In the genomic region with DNA sequence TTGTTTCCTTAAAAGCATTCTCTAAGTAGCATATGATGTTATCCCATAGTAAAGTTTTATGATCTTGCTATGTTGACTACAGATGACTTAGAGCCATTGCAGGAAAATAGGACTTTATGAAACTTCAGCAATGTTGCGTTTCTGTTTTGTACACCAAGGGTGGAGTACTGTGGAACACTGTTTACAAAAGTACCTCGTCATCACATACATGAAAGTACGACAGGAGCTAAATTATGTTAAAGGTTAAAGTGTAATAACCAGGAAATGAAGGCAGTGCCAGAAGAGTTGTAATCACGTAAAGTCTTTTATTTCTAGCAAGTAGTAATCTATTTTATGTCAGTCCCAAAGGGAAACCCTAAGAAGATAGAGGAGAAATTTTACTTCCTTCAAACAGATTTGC, we compare ENCODE assay signal across 19 cellular contexts. TPM values are rescaled to one million over a fixed set of nuclear protein-coding genes. Genes with fewer than 3 reads are reported as not detected.
DNase-seq lines count a peak whose midpoint lies in the region; ATAC-seq, FAIRE-seq and TF ChIP-seq lines count a peak whose summit lies in the region.
"Had no signal": no experiment of that assay in that cellular context is flagged by ENCODE, and none has a peak within 500 bp of the region (broad histone marks: within the 10 kb centered on the region; RNA-seq: fewer than 3 reads in every experiment).

No MANE protein-coding gene starts in this region.

- no peak overlapping the region for H2AK5ac ChIP-seq in H9 (ENCODE audit: insufficient read length, low read length)

- no peak overlapping the region for H3K18ac ChIP-seq in H9 (ENCODE audit: insufficient read length, low read depth, low read length)

- H3K56ac ChIP-seq in H9 (ENCODE audit: insufficient read length, low read depth, low read length) = no peak overlapping the region

- H2BK12ac ChIP-seq in H9 (ENCODE audit: insufficient read length, low read depth, low read length) = no peak overlapping the region

- H3K4me1 Mint-ChIP-seq in H9 = peaks cover 47 to 48% of the 10 kb centered on the region in 2 experiments
- peaks cover 31% of the 10 kb centered on the region for H3K4me1 Mint-ChIP-seq in GM23338

- ATAC-seq in left lobe of liver (peak; percentile 37), GM21576 (IDR thresholded peaks at IDR 0.05; ENCODE audit: unreplicated experiment) (no peak), GM23338 (no peak)

- no peak for TF ChIP-seq POLR2A in stomach (IDR thresholded peaks at IDR 0.05)

- WGBS in H9 (ENCODE audit: extremely low coverage, insufficient read length, low lambda C conversion rate) = no CpG with 5 or more reads among the region's 4 CpGs
- 32 to 54% (median 37%) methylated on average over 4 of the region's 4 CpGs for WGBS in stomach, 5 donors

- H2AFZ ChIP-seq in H9 (ENCODE audit: low read length) = no peak overlapping the region
- H2AFZ ChIP-seq in GM23338 = no peak overlapping the region

- H3F3A ChIP-seq in GM23338 (replicated peaks; ENCODE audit: low read depth) = no peaks in the 10 kb centered on the region

- no peak for TF ChIP-seq EP300 in stomach (IDR thresholded peaks at IDR 0.05)

- DNase-seq in H9 = no peak
- no peak for DNase-seq in left lobe of liver (ENCODE audit: low spot score)
- no peak for DNase-seq in stomach
- no peak for DNase-seq in stimulated activated CD4-positive, alpha-beta T cell treated with anti-CD3 and anti-CD28 coated beads, Interleukin-1b, Interleukin-23, amount 100 ng/mL, for 48 hours
- no peak for DNase-seq in GM23338 (ENCODE audit: low spot score)
- no peak for DNase-seq in DMS79 treated with DMSO at 0.1 percent for 48 hours (lab: John Stamatoyannopoulos, UW)
- DNase-seq: MV-4-11, NCI-H187, NCI-H2107, NCI-H524, NCI-H82, OCI-M1, RPMI8226, SHP77 treated with DMSO at 0.1 percent for 48 hours, SK-N-SH had no signal

- H3K9me3 Mint-ChIP-seq in H9 = peaks cover 0 to 4% of the 10 kb centered on the region in 2 experiments; a peak in 3 of 5 replicates
- H3K9me3 Mint-ChIP-seq in GM23338 = peaks cover 4% of the 10 kb centered on the region; the same call in 2 of the 3 replicates

- H4K91ac ChIP-seq in H9 (ENCODE audit: insufficient read length, low read depth, low read length) = no peak overlapping the region

- no peak overlapping the region for H2BK5ac ChIP-seq in H9 (ENCODE audit: insufficient read length, low read length)

- H3K9me2 ChIP-seq in GM23338 (ENCODE audit: insufficient read depth) = no peaks in the 10 kb centered on the region
- H3K9me2 ChIP-seq: SK-N-SH had no signal

- H3K4me2 ChIP-seq in H9 (ENCODE audit: insufficient read depth, insufficient read length, low read length) = no peak overlapping the region
- no peak overlapping the region for H3K4me2 ChIP-seq in GM23338
- H3K4me2 ChIP-seq: BLaER1 treated with 17β-estradiol and CSF1 and Interleukin-3, amounts not matched to agents 10 nM and 100 nM; SK-N-SH had no signal

- H3K4me3 Mint-ChIP-seq in H9 (no peak overlapping the region), GM23338 (no peak overlapping the region)

- H3K9me3 ChIP-seq in H9 (ENCODE audit: control insufficient read depth, low read depth, low read length) = no peaks in the 10 kb centered on the region
- no peaks in the 10 kb centered on the region for H3K9me3 ChIP-seq in stomach
- H3K9me3 ChIP-seq: SK-N-SH had no signal

- no peak overlapping the region for H3T11ph ChIP-seq in H9 (ENCODE audit: low read length)

- no peak overlapping the region for H2BK15ac ChIP-seq in H9 (ENCODE audit: low read depth, low read length)

- H3K27ac Mint-ChIP-seq in H9 (peak overlapping the region in 2 of 3 experiments; percentile 12 to 71; a peak in 3 of 7 replicates), GM23338 (no peak overlapping the region)

- peaks cover 0 to 21% (median 15%) of the 10 kb centered on the region in 4 donors for H3K36me3 ChIP-seq in stomach
- no peaks in the 10 kb centered on the region for H3K36me3 ChIP-seq in GM23338 (ENCODE audit: insufficient read depth)

- H3K23me2 ChIP-seq in H9 (ENCODE audit: insufficient read length, low read depth, low read length, poor library complexity, severe bottlenecking) = no peaks in the 10 kb centered on the region

- H3K27ac ChIP-seq in H9 (ENCODE audit: insufficient read length, low read depth, low read length) (no peak overlapping the region), stomach (peak overlapping the region; percentile 2 to 86 (median 67)), GM23338 (ENCODE audit: low read depth) (no peak overlapping the region)
- H3K27ac ChIP-seq: BLaER1 treated with 17β-estradiol and CSF1 and Interleukin-3, amounts not matched to agents 10 nM and 100 nM had no signal

- peaks cover 19 to 35% (median 21%) of the 10 kb centered on the region in 3 experiments; a peak in 6 of 7 replicates for H3K36me3 Mint-ChIP-seq in H9 (ENCODE audit: insufficient read depth in 1 of 3, low read depth in 3 of 3)
- peaks cover 27% of the 10 kb centered on the region for H3K36me3 Mint-ChIP-seq in GM23338 (ENCODE audit: low read depth)

- no peak overlapping the region for H2BK120ac ChIP-seq in H9 (ENCODE audit: low read depth, low read length, poor library complexity, severe bottlenecking)

- H4K20me1 ChIP-seq in H9 (ENCODE audit: control insufficient read depth, insufficient read depth, insufficient read length) = no peaks in the 10 kb centered on the region
- H4K20me1 ChIP-seq in GM23338 (replicated peaks; ENCODE audit: insufficient read depth) = no peaks in the 10 kb centered on the region
- H4K20me1 ChIP-seq: BLaER1 treated with 17β-estradiol and CSF1 and Interleukin-3, amounts not matched to agents 10 nM and 100 nM had no signal

- no peak overlapping the region for H2BK20ac ChIP-seq in H9 (ENCODE audit: low read depth, low read length, poor library complexity, severe bottlenecking)

- H3K9ac ChIP-seq in H9 (ENCODE audit: extremely low read depth, insufficient read length, low read length) = no peak overlapping the region
- H3K9ac ChIP-seq: BLaER1 treated with 17β-estradiol and CSF1 and Interleukin-3, amounts not matched to agents 10 nM and 100 nM; SK-N-SH had no signal

- H3K4me1 ChIP-seq in H9 (ENCODE audit: insufficient read depth, low read length) (no peaks in the 10 kb centered on the region; the same call in 1 of the 2 replicates), stomach (no peaks in the 10 kb centered on the region), GM23338 (ENCODE audit: insufficient read depth) (peaks cover 16% of the 10 kb centered on the region)
- H3K4me1 ChIP-seq: BLaER1 treated with 17β-estradiol and CSF1 and Interleukin-3, amounts not matched to agents 10 nM and 100 nM had no signal

- H3K27me3 ChIP-seq in H9 (ENCODE audit: insufficient read depth, low read length) (no peaks in the 10 kb centered on the region), stomach (no peaks in the 10 kb centered on the region), GM23338 (ENCODE audit: insufficient read depth) (no peaks in the 10 kb centered on the region)
- H3K27me3 ChIP-seq: BLaER1 treated with 17β-estradiol and CSF1 and Interleukin-3, amounts not matched to agents 10 nM and 100 nM had no signal

- peak; percentile 99 for FAIRE-seq in colon (lab: Jason Lieb, UNC)
- FAIRE-seq: G401.6 had no signal

- no peak overlapping the region for H3K23ac ChIP-seq in H9 (ENCODE audit: insufficient read length, low read depth, low read length)

- intact Hi-C loops in stomach (cut with DNase I; ENCODE audit: low total_unique reads) = no loop called here

- no peaks in the 10 kb centered on the region for H3K79me1 ChIP-seq in H9 (ENCODE audit: insufficient read depth, low read depth, low read length, poor library complexity, severe bottlenecking)

- no peak overlapping the region for H4K5ac ChIP-seq in H9 (ENCODE audit: insufficient read length, low read depth, low read length)

- no peak overlapping the region for H3K14ac ChIP-seq in H9 (ENCODE audit: insufficient read depth, low read length)

- H3K27me3 Mint-ChIP-seq in H9 (ENCODE audit: low read depth) (no peaks in the 10 kb centered on the region), GM23338 (ENCODE audit: insufficient read depth, low read depth, poor library complexity) (peaks cover 3% of the 10 kb centered on the region)

- TF ChIP-seq CTCF in H9 (conservative IDR thresholded peaks at IDR 0.05) = no peak
- no peak for TF ChIP-seq CTCF in stomach (IDR thresholded peaks at IDR 0.05)
- TF ChIP-seq CTCF in GM23338 (conservative IDR thresholded peaks at IDR 0.05; ENCODE audit: low read depth in 2 of 2) = no peak

- H3K4me3 ChIP-seq in stomach (no peak overlapping the region), GM23338 (no peak overlapping the region)
- H3K4me3 ChIP-seq: BLaER1 treated with 17β-estradiol and CSF1 and Interleukin-3, amounts not matched to agents 10 nM and 100 nM had no signal

- H3K4ac ChIP-seq in H9 (ENCODE audit: low read depth, low read length) = no peak overlapping the region

- no peak overlapping the region for H4K8ac ChIP-seq in H9 (replicated peaks; ENCODE audit: insufficient read length, low read depth, low read length)

- H3K79me2 ChIP-seq in H9 (ENCODE audit: insufficient read depth, low read length) = no peaks in the 10 kb centered on the region
- no peaks in the 10 kb centered on the region for H3K79me2 ChIP-seq in GM23338 (replicated peaks; ENCODE audit: insufficient read depth)

TF ChIP-seq in GM23338, 12 proteins besides CTCF, POLR2A, EP300 and RAD21:
- TF ChIP-seq STAT1 (IDR thresholded peaks at IDR 0.05; ENCODE audit: unreplicated experiment) = no peak

RNA-seq across cellular contexts. Expression of gene C9orf85, which starts 50.9 kb away (rescaled TPM):
- total RNA-seq in H9 (2021) (14.1 and 14.4 TPM in 2 replicates), left lobe of liver (5.1 TPM), stomach (10 to 100 TPM in 2 of 5 donors, 1 to 10 TPM in 3; 2.2 to 68.3 (median 9.4) TPM)
- polyA plus RNA-seq in stomach (10 to 100 TPM in 1 of 3 donors, 1 to 10 TPM in 2; 7.0 to 12.5 (median 7.5) TPM), GM23338 (2016; fragmentation: Nextera tagmentation; extraction: Ambion mirVana) (20.8 and 21.5 TPM in 2 replicates)
- total RNA-seq in GM23338 (2014; rRNA removed; shearing (Covaris generic)) = 10.3 and 18.5 TPM in 2 replicates

RNA-seq across cellular contexts. Expression of gene ABHD17B, which starts 51.3 kb away (rescaled TPM):
- total RNA-seq in H9 (2021) (67.6 and 70.2 TPM in 2 replicates), left lobe of liver (10.9 TPM), stomach (10 to 100 TPM; 11.1 to 57.5 (median 12.1) TPM)
- polyA plus RNA-seq in stomach (10 to 100 TPM in 1 of 3 donors, 1 to 10 TPM in 2; 4.0 to 10.4 (median 6.6) TPM), GM23338 (2016; fragmentation: Nextera tagmentation; extraction: Ambion mirVana) (27.9 and 32.2 TPM in 2 replicates)
- 99.3 and 112 TPM in 2 replicates for total RNA-seq in GM23338 (2014; rRNA removed; shearing (Covaris generic))

Comparison
In these comparisons a context has a peak if more than half of its experiments do, and no peak if none do; other contexts are left out.
1. H3K27ac ChIP-seq: peak in stomach (5 of 5); none in H9 (single experiment) and GM23338 (single experiment).